Comparison of ENCODE assay signal across 3 cellular contexts in the genomic region with DNA sequence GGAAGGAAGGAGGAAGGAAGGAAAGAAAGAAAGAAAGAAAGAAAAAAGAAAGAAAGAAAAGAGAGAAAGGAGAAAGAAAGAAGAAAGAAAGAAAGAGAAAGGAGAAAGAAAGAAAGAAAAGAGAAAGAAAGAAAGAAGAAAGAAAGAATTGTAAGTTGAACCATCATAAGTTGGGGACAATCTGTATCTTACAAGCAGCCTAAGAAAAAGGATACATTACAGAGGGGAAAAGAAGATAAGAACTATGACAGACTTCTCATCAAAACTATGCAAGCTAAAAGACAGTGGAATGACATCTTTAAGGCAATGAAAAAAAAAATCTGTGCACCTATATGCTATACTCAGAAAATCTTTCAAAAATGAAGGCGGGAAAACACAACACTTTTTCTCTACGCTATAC.
TF ChIP-seq lines count a peak whose summit lies in the region.

No MANE protein-coding gene starts in this region.

TF ChIP-seq in A549, 52 proteins besides CTCF, POLR2A, EP300 and RAD21 (continued from another document):
- no peak for TF ChIP-seq CBX2 (IDR thresholded peaks at IDR 0.05; ENCODE audit: borderline replicate concordance, low read depth)

TF ChIP-seq in HEK293, 187 proteins besides CTCF, POLR2A, EP300 and RAD21 (continued from another document and continues in another):
- TF ChIP-seq, protein P1, sequence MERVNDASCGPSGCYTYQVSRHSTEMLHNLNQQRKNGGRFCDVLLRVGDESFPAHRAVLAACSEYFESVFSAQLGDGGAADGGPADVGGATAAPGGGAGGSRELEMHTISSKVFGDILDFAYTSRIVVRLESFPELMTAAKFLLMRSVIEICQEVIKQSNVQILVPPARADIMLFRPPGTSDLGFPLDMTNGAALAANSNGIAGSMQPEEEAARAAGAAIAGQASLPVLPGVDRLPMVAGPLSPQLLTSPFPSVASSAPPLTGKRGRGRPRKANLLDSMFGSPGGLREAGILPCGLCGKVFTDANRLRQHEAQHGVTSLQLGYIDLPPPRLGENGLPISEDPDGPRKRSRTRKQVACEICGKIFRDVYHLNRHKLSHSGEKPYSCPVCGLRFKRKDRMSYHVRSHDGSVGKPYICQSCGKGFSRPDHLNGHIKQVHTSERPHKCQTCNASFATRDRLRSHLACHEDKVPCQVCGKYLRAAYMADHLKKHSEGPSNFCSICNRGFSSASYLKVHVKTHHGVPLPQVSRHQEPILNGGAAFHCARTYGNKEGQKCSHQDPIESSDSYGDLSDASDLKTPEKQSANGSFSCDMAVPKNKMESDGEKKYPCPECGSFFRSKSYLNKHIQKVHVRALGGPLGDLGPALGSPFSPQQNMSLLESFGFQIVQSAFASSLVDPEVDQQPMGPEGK (tag by site-specific recombination; IDR thresholded peaks at IDR 0.05), result no peak
- TF ChIP-seq ZBTB48 (tag by site-specific recombination; IDR thresholded peaks at IDR 0.05) (no peak), ZNF830 (tag by site-specific recombination; IDR thresholded peaks at IDR 0.05; ENCODE audit: low read depth) (no peak), HOXC10 (CRISPR knock-in tag; IDR thresholded peaks at IDR 0.05) (no peak), ZNF133 (tag by site-specific recombination; IDR thresholded peaks at IDR 0.05) (no peak), ZNF701 (tag by site-specific recombination; IDR thresholded peaks at IDR 0.05) (no peak), ZNF114 (tag by site-specific recombination; IDR thresholded peaks at IDR 0.05) (no peak), ZNF585B (tag by site-specific recombination; IDR thresholded peaks at IDR 0.05) (no peak), ZNF664 (tag by site-specific recombination; IDR thresholded peaks at IDR 0.05) (no peak), ZNF155 (tag by site-specific recombination; IDR thresholded peaks at IDR 0.05) (no peak), ZNF350 (tag by site-specific recombination; IDR thresholded peaks at IDR 0.05) (no peak), ZNF211 (tag by site-specific recombination; IDR thresholded peaks at IDR 0.05; ENCODE audit: low read depth) (no peak), ZNF23 (tag by site-specific recombination; IDR thresholded peaks at IDR 0.05; ENCODE audit: borderline replicate concordance) (no peak), ZNF629 (tag by site-specific recombination; IDR thresholded peaks at IDR 0.05) (no peak), ZNF510 (tag by site-specific recombination; IDR thresholded peaks at IDR 0.05; ENCODE audit: insufficient replicate concordance) (peak; percentile 10)
- TF ChIP-seq, protein P2, sequence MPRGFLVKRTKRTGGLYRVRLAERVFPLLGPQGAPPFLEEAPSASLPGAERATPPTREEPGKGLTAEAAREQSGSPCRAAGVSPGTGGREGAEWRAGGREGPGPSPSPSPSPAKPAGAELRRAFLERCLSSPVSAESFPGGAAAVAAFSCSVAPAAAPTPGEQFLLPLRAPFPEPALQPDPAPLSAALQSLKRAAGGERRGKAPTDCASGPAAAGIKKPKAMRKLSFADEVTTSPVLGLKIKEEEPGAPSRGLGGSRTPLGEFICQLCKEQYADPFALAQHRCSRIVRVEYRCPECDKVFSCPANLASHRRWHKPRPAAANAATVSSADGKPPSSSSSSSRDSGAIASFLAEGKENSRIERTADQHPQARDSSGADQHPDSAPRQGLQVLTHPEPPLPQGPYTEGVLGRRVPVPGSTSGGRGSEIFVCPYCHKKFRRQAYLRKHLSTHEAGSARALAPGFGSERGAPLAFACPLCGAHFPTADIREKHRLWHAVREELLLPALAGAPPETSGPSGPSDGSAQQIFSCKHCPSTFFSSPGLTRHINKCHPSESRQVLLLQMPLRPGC (tag by site-specific recombination; IDR thresholded peaks at IDR 0.05), result no peak
- TF ChIP-seq, protein P3, sequence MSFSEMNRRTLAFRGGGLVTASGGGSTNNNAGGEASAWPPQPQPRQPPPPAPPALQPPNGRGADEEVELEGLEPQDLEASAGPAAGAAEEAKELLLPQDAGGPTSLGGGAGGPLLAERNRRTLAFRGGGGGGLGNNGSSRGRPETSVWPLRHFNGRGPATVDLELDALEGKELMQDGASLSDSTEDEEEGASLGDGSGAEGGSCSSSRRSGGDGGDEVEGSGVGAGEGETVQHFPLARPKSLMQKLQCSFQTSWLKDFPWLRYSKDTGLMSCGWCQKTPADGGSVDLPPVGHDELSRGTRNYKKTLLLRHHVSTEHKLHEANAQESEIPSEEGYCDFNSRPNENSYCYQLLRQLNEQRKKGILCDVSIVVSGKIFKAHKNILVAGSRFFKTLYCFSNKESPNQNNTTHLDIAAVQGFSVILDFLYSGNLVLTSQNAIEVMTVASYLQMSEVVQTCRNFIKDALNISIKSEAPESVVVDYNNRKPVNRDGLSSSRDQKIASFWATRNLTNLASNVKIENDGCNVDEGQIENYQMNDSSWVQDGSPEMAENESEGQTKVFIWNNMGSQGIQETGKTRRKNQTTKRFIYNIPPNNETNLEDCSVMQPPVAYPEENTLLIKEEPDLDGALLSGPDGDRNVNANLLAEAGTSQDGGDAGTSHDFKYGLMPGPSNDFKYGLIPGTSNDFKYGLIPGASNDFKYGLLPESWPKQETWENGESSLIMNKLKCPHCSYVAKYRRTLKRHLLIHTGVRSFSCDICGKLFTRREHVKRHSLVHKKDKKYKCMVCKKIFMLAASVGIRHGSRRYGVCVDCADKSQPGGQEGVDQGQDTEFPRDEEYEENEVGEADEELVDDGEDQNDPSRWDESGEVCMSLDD (tag by site-specific recombination; IDR thresholded peaks at IDR 0.05), result no peak
- TF ChIP-seq, protein P4, sequence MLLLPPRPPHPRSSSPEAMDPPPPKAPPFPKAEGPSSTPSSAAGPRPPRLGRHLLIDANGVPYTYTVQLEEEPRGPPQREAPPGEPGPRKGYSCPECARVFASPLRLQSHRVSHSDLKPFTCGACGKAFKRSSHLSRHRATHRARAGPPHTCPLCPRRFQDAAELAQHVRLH (tag by site-specific recombination; IDR thresholded peaks at IDR 0.05), result no peak

TF ChIP-seq in WTC11, 78 proteins besides CTCF, POLR2A, EP300 and RAD21 (continued from another document):
- TF ChIP-seq, protein P5, sequence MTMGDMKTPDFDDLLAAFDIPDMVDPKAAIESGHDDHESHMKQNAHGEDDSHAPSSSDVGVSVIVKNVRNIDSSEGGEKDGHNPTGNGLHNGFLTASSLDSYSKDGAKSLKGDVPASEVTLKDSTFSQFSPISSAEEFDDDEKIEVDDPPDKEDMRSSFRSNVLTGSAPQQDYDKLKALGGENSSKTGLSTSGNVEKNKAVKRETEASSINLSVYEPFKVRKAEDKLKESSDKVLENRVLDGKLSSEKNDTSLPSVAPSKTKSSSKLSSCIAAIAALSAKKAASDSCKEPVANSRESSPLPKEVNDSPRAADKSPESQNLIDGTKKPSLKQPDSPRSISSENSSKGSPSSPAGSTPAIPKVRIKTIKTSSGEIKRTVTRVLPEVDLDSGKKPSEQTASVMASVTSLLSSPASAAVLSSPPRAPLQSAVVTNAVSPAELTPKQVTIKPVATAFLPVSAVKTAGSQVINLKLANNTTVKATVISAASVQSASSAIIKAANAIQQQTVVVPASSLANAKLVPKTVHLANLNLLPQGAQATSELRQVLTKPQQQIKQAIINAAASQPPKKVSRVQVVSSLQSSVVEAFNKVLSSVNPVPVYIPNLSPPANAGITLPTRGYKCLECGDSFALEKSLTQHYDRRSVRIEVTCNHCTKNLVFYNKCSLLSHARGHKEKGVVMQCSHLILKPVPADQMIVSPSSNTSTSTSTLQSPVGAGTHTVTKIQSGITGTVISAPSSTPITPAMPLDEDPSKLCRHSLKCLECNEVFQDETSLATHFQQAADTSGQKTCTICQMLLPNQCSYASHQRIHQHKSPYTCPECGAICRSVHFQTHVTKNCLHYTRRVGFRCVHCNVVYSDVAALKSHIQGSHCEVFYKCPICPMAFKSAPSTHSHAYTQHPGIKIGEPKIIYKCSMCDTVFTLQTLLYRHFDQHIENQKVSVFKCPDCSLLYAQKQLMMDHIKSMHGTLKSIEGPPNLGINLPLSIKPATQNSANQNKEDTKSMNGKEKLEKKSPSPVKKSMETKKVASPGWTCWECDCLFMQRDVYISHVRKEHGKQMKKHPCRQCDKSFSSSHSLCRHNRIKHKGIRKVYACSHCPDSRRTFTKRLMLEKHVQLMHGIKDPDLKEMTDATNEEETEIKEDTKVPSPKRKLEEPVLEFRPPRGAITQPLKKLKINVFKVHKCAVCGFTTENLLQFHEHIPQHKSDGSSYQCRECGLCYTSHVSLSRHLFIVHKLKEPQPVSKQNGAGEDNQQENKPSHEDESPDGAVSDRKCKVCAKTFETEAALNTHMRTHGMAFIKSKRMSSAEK (CRISPR knock-in tag; IDR thresholded peaks at IDR 0.05; ENCODE audit: borderline replicate concordance), result no peak
- TF ChIP-seq, protein P6, sequence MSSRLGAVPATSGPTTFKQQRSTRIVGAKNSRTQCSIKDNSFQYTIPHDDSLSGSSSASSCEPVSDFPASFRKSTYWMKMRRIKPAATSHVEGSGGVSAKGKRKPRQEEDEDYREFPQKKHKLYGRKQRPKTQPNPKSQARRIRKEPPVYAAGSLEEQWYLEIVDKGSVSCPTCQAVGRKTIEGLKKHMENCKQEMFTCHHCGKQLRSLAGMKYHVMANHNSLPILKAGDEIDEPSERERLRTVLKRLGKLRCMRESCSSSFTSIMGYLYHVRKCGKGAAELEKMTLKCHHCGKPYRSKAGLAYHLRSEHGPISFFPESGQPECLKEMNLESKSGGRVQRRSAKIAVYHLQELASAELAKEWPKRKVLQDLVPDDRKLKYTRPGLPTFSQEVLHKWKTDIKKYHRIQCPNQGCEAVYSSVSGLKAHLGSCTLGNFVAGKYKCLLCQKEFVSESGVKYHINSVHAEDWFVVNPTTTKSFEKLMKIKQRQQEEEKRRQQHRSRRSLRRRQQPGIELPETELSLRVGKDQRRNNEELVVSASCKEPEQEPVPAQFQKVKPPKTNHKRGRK (CRISPR knock-in tag; IDR thresholded peaks at IDR 0.05; ENCODE audit: borderline replicate concordance), result peak; percentile 99
